6 cellular contexts compared by ENCODE assay signal in genomic region chr17:21142065-21142464, GRCh38. TPM values are rescaled to one million over a fixed set of nuclear protein-coding genes. Genes with fewer than 3 reads are reported as not detected.
A peak's percentile ranks its signal among the peaks of the same experiment; 100 is the strongest.
DNase-seq lines count a peak whose midpoint lies in the region; FAIRE-seq and TF ChIP-seq lines count a peak whose summit lies in the region.
"Not testable (repeated sequence)": the region's sequence is repeated elsewhere in the genome, so short reads cannot be mapped to it uniquely, and the experiment has no call there.

No MANE protein-coding gene starts in this region.

- not testable (repeated sequence) for H2BK12ac ChIP-seq in trophoblast cell (ENCODE audit: low read length)

- H3K4me3 ChIP-seq in HL-60 (replicated peaks; ENCODE audit: insufficient read depth, low read length); SU-DHL-6 (ENCODE audit: insufficient read depth, low read length, poor library complexity, severe bottlenecking); trophoblast cell (ENCODE audit: low read depth, low read length): not testable (repeated sequence)
- H3K4me3 ChIP-seq in endodermal cell (ENCODE audit: low read length), result peak overlapping the region; percentile 9

- H4K8ac ChIP-seq in trophoblast cell (ENCODE audit: low read depth, low read length), result not testable (repeated sequence)

- H3K9ac ChIP-seq in SU-DHL-6 (ENCODE audit: low read length); endodermal cell (ENCODE audit: extremely low read depth, low read length, poor library complexity, severe bottlenecking); trophoblast cell (ENCODE audit: low read length): not testable (repeated sequence)

- not testable (repeated sequence) for TF ChIP-seq CTCF in HL-60 (IDR thresholded peaks at IDR 0.05; ENCODE audit: insufficient read depth, low read length); SU-DHL-6 (IDR thresholded peaks at IDR 0.05; ENCODE audit: insufficient read depth, low read length, poor library complexity, severe bottlenecking); endodermal cell (conservative IDR thresholded peaks at IDR 0.05)

- H2BK120ac ChIP-seq in trophoblast cell (ENCODE audit: insufficient read depth, low read length, poor library complexity), result not testable (repeated sequence)

- H3K23ac ChIP-seq in trophoblast cell (ENCODE audit: low read length), result not testable (repeated sequence)

- peaks cover 79% of the 10 kb centered on the region for H3K9me3 Mint-ChIP-seq in endodermal cell

- TF ChIP-seq POLR2A in GM12891 (IDR thresholded peaks at IDR 0.05; ENCODE audit: low read depth, low read length), result not testable (repeated sequence)

- H4K91ac ChIP-seq in trophoblast cell (ENCODE audit: low read depth, low read length), result not testable (repeated sequence)

- H3K4me2 ChIP-seq in SU-DHL-6 (ENCODE audit: low read depth, low read length, poor library complexity, severe bottlenecking), result peak overlapping the region; percentile 37
- peak overlapping the region; percentile 57 for H3K4me2 ChIP-seq in trophoblast cell (ENCODE audit: low read length)

- not testable (repeated sequence) for H3K4me1 Mint-ChIP-seq in endodermal cell

- not testable (repeated sequence) for H3K27ac Mint-ChIP-seq in endodermal cell

- H3K18ac ChIP-seq in trophoblast cell (ENCODE audit: low read length), result not testable (repeated sequence)

- H3K27ac ChIP-seq in HL-60 (replicated peaks), result peak overlapping the region; percentile 35
- peak overlapping the region; percentile 24 for H3K27ac ChIP-seq in SU-DHL-6 (ENCODE audit: low read depth, low read length)
- H3K27ac ChIP-seq in endodermal cell (ENCODE audit: low read depth, low read length), result not testable (repeated sequence)
- peak overlapping the region; percentile 85 for H3K27ac ChIP-seq in trophoblast cell (ENCODE audit: low read depth, low read length)

- H2AK5ac ChIP-seq in trophoblast cell (ENCODE audit: low read length), result not testable (repeated sequence)

- DNase-seq in ELF-1 (ENCODE audit: low read depth, low spot score) (peak; percentile 56), trophoblast cell (peak in 1 of 2 donors; percentile 19)
- not testable (repeated sequence) for DNase-seq in GM12891 (ENCODE audit: insufficient read length, low spot score); HL-60 (ENCODE audit: low read depth in 1 of 2, low spot score in 1 of 2); endodermal cell

- H3K9me3 ChIP-seq in SU-DHL-6 (ENCODE audit: insufficient read depth, low read length) (peaks cover 13% of the 10 kb centered on the region; the same call in 1 of the 2 replicates), endodermal cell (ENCODE audit: control insufficient read depth, low read length) (peaks cover 97% of the 10 kb centered on the region)
- not testable (repeated sequence) for H3K9me3 ChIP-seq in trophoblast cell (ENCODE audit: insufficient read depth, low read depth, low read length)

- H3K14ac ChIP-seq in trophoblast cell (ENCODE audit: low read length), result not testable (repeated sequence)

- H2BK5ac ChIP-seq in trophoblast cell (ENCODE audit: low read depth, low read length, poor library complexity), result not testable (repeated sequence)

- H3K79me1 ChIP-seq in trophoblast cell (ENCODE audit: low read length), result not testable (repeated sequence)

- H3K27me3 Mint-ChIP-seq in endodermal cell (ENCODE audit: insufficient read depth), result not testable (repeated sequence)

- not testable (repeated sequence) for H3K4ac ChIP-seq in trophoblast cell (ENCODE audit: low read depth, low read length)

- not testable (repeated sequence) for H3K4me3 Mint-ChIP-seq in endodermal cell

- not testable (repeated sequence) for H3K79me2 ChIP-seq in SU-DHL-6 (ENCODE audit: insufficient read depth, low read length); trophoblast cell (ENCODE audit: control insufficient read depth, insufficient read depth, low read length, poor library complexity)

- WGBS in endodermal cell (ENCODE audit: insufficient coverage in 1 of 2, insufficient read length in 1 of 2), 2 experiments, result 93 to 94% methylated on average over 6 to 12 of the region's 12 CpGs
- no CpG with 5 or more reads among the region's 12 CpGs for WGBS in trophoblast cell (ENCODE audit: extremely low coverage, insufficient coverage, insufficient read length)

- H3K36me3 Mint-ChIP-seq in endodermal cell (ENCODE audit: low read depth), result peaks cover 71% of the 10 kb centered on the region

- not testable (repeated sequence) for H4K20me1 ChIP-seq in SU-DHL-6 (ENCODE audit: low read depth, low read length)

- H3F3A ChIP-seq in SU-DHL-6 (ENCODE audit: insufficient read depth), result not testable (repeated sequence)

- peak; percentile 96 for FAIRE-seq in GM12891 (lab: Jason Lieb, UNC)

- not testable (repeated sequence) for H3K4me1 ChIP-seq in endodermal cell (ENCODE audit: control insufficient read depth, insufficient read depth, low read length); trophoblast cell (ENCODE audit: control insufficient read depth in 1 of 2, insufficient read depth in 2 of 2, low read length in 2 of 2)

- not testable (repeated sequence) for H4K12ac ChIP-seq in trophoblast cell (ENCODE audit: low read depth, low read length)

- not testable (repeated sequence) for H2AFZ ChIP-seq in SU-DHL-6 (ENCODE audit: low read depth, low read length, severe bottlenecking); trophoblast cell (ENCODE audit: insufficient read depth, low read length, poor library complexity)

- H3K27me3 ChIP-seq in HL-60 (ENCODE audit: insufficient read depth, poor library complexity, severe bottlenecking); SU-DHL-6 (ENCODE audit: low read length); endodermal cell (ENCODE audit: control insufficient read depth, insufficient read depth, low read length, poor library complexity, severe bottlenecking); trophoblast cell (ENCODE audit: insufficient read depth, low read length): not testable (repeated sequence)

- not testable (repeated sequence) for H3K9me2 ChIP-seq in SU-DHL-6 (replicated peaks; ENCODE audit: insufficient read depth, low read length)

- H3K36me3 ChIP-seq in SU-DHL-6 (ENCODE audit: low read length); trophoblast cell (ENCODE audit: control insufficient read depth in 1 of 2, insufficient read depth in 2 of 2, low read length in 2 of 2): not testable (repeated sequence)
- peaks cover 46% of the 10 kb centered on the region for H3K36me3 ChIP-seq in endodermal cell (ENCODE audit: control insufficient read depth, insufficient read depth, low read length)

TF ChIP-seq in GM12891, 5 proteins besides CTCF, POLR2A, EP300 and RAD21:
- TF ChIP-seq SPI1 (IDR thresholded peaks at IDR 0.05; ENCODE audit: low read depth, low read length), result 0 out of 2 replicates have a peak, but pooled peaks have one; percentile 22
TF ChIP-seq in GM12891: peak in this region for 1; not testable (repeated sequence) for 4.

RNA-seq across cellular contexts. Expression of gene DHRS7B, which starts 15.3 kb away (rescaled TPM):
- polyA plus RNA-seq in GM12891 (2012; ENCODE audit: low read depth, missing spikeins), result 11.0 TPM
- total RNA-seq in endodermal cell, result 10 to 100 TPM; 20.8 to 24.2 TPM
- 16.9 TPM for polyA plus RNA-seq in endodermal cell (2013, experiment 1 of 2)
- 15.0 TPM for polyA plus RNA-seq in endodermal cell (2013, experiment 2 of 2)
- 27.0 and 28.6 TPM in 2 replicates for polyA plus RNA-seq in trophoblast cell (2013)
